In genomic region chr10:48306265-48306869, GRCh38 we compare ENCODE assay signal across 8 cellular contexts. TPM values are rescaled to one million over a fixed set of nuclear protein-coding genes. Genes with fewer than 3 reads are reported as not detected.
DNase-seq lines count a peak whose midpoint lies in the region; ATAC-seq and TF ChIP-seq lines count a peak whose summit lies in the region.

Gene MAPK8, plus strand, starts transcription at chr10:48306677. Its CDS starts 94,984 bp downstream, at chr10:48401661.

- H3K27ac ChIP-seq in hepatocyte, result peak within 1 kb of the TSS; percentile 99

- H3K9me2 ChIP-seq in hepatocyte (replicated peaks; ENCODE audit: insufficient read depth), result no peaks in the 10 kb centered on the region

- peak within 1 kb of the TSS; percentile 87 for H3K4me2 ChIP-seq in hepatocyte

- DNase-seq in NCI-H2029 (lab: John Stamatoyannopoulos, UW), result peak; percentile 70
- DNase-seq in T-helper 9 cell, result peak; percentile 90
- DNase-seq in astrocyte of the cerebellum (ENCODE audit: low read depth), result peak; percentile 43
- peak; percentile 95 for DNase-seq in hepatocyte (ENCODE audit: low spot score)
- DNase-seq in retina, result peak; percentile 89
- DNase-seq in cortex of kidney (lab: John Stamatoyannopoulos, UW), result no peak

- ATAC-seq in GM18508 (IDR thresholded peaks at IDR 0.05; ENCODE audit: insufficient read depth, unreplicated experiment), result peak; percentile 40
- peak; percentile 85 for ATAC-seq in HG02981 (IDR thresholded peaks at IDR 0.05; ENCODE audit: unreplicated experiment)

- peaks cover 11% of the 10 kb centered on the region for H3K4me1 ChIP-seq in hepatocyte (ENCODE audit: insufficient read depth)

- H2AFZ ChIP-seq in hepatocyte, result peak within 1 kb of the TSS; percentile 90

- H3K36me3 ChIP-seq in hepatocyte (replicated peaks; ENCODE audit: insufficient read depth, low read depth), result no peaks in the 10 kb centered on the region

- TF ChIP-seq CTCF in astrocyte of the cerebellum (IDR thresholded peaks at IDR 0.05; ENCODE audit: low read depth, low read length, missing control alignments) (no peak), hepatocyte (IDR thresholded peaks at IDR 0.05; ENCODE audit: poor library complexity) (no peak)

- H3K79me2 ChIP-seq in hepatocyte, result peaks cover 40% of the 10 kb centered on the region

- no peaks in the 10 kb centered on the region for H3K27me3 ChIP-seq in hepatocyte

- H3K4me3 ChIP-seq in astrocyte of the cerebellum (ENCODE audit: low read depth, low read length), result peak within 1 kb of the TSS; percentile 80
- H3K4me3 ChIP-seq in hepatocyte, result peak within 1 kb of the TSS; percentile 96

- 1% methylated on average over 43 of the region's 86 CpGs for WGBS in hepatocyte (ENCODE audit: low lambda C conversion rate, missing lambda C conversion rate)

- peaks cover 28% of the 10 kb centered on the region for H4K20me1 ChIP-seq in hepatocyte (ENCODE audit: insufficient read depth, poor library complexity, severe bottlenecking)

- in situ Hi-C loops in astrocyte of the cerebellum (cut with HindIII; ENCODE audit: low sequenced_read_pairs), result no loop called here

- H3K9me3 ChIP-seq in hepatocyte (ENCODE audit: low read depth), result no peaks in the 10 kb centered on the region

RNA-seq across cellular contexts. Expression of gene MAPK8, which starts in this region (rescaled TPM):
- total RNA-seq in hepatocyte, result 73.2 and 81.3 TPM in 2 replicates
- 18.2 and 20.9 TPM in 2 replicates for polyA plus RNA-seq in hepatocyte
